In genomic region chr22:24607429-24608111, GRCh38 we compare ENCODE assay signal across 8 cellular contexts. TPM values are rescaled to one million over a fixed set of nuclear protein-coding genes. Genes with fewer than 3 reads are reported as not detected.
DNase-seq lines count a peak whose midpoint lies in the region; ATAC-seq, FAIRE-seq and TF ChIP-seq lines count a peak whose summit lies in the region.
"Not testable (repeated sequence)": the region's sequence is repeated elsewhere in the genome, so short reads cannot be mapped to it uniquely, and the experiment has no call there.

No MANE protein-coding gene starts in this region.

- not testable (repeated sequence) for H3K9me3 ChIP-seq in A549

- H3K27ac Mint-ChIP-seq in activated CD4-positive, alpha-beta T cell treated with anti-CD3 and anti-CD28 coated beads, Interleukin-2, amount 10 ng/mL, durations not matched to agents 7 days and 5 days: peak overlapping the region; percentile 97
- peak overlapping the region; percentile 93 for H3K27ac Mint-ChIP-seq in activated naive CD8-positive, alpha-beta T cell treated with anti-CD3 and anti-CD28 coated beads, Interleukin-2, amount 50 U/mL, for 24 hours

- CTCF ChIA-PET in A549 (lab: Yijun Ruan, JAX); activated CD4-positive, alpha-beta T cell treated with anti-CD3 and anti-CD28 coated beads, Interleukin-2, amount 10 ng/mL, durations not matched to agents 7 days and 5 days (lab: Charles Lee): not testable (repeated sequence)

- peak overlapping the region; percentile 89 for H3K4me2 ChIP-seq in A549

- H3K4me1 Mint-ChIP-seq in activated CD4-positive, alpha-beta T cell treated with anti-CD3 and anti-CD28 coated beads, Interleukin-2, amount 10 ng/mL, durations not matched to agents 7 days and 5 days: peaks cover 41% of the 10 kb centered on the region
- peaks cover 26% of the 10 kb centered on the region for H3K4me1 Mint-ChIP-seq in activated naive CD8-positive, alpha-beta T cell treated with anti-CD3 and anti-CD28 coated beads, Interleukin-2, amount 50 U/mL, for 24 hours

- H3K27ac ChIP-seq in A549: peak overlapping the region; percentile 90 to 98

- H3K4me3 ChIP-seq in A549: peak overlapping the region; percentile 51

- FAIRE-seq in A549 (lab: Jason Lieb, UNC); RCC 7860 (lab: Jason Lieb, UNC): not testable (repeated sequence)

- peak; percentile 47 for TF ChIP-seq POLR2A in A549 (IDR thresholded peaks at IDR 0.05; ENCODE audit: low read length)

- POLR2A ChIA-PET in A549 (lab: Yijun Ruan, JAX): interaction anchor here (0.6 kb wide), 1 partner anchor 9 kb away, joined by 6 read pairs; no protein-coding TSS in a partner anchor
- POLR2A ChIA-PET in activated CD4-positive, alpha-beta T cell treated with anti-CD3 and anti-CD28 coated beads, Interleukin-2, amount 10 ng/mL, durations not matched to agents 7 days and 5 days (lab: Charles Lee): not testable (repeated sequence)

- peak; percentile 82 to 83 for ATAC-seq in A549
- peak; percentile 58 for ATAC-seq in GM18508 (IDR thresholded peaks at IDR 0.05; ENCODE audit: insufficient read depth, unreplicated experiment)
- peak; percentile 68 for ATAC-seq in HG03095 (IDR thresholded peaks at IDR 0.05; ENCODE audit: unreplicated experiment)
- peak; percentile 82 for ATAC-seq in activated naive CD8-positive, alpha-beta T cell treated with anti-CD3 and anti-CD28 coated beads, Interleukin-2, amount 50 U/mL, for 24 hours

- not testable (repeated sequence) for H3K36me3 Mint-ChIP-seq in activated CD4-positive, alpha-beta T cell treated with anti-CD3 and anti-CD28 coated beads, Interleukin-2, amount 10 ng/mL, durations not matched to agents 7 days and 5 days (ENCODE audit: low read depth); activated naive CD8-positive, alpha-beta T cell treated with anti-CD3 and anti-CD28 coated beads, Interleukin-2, amount 50 U/mL, for 24 hours (ENCODE audit: low read depth)

- 0% methylated on average over 8 of the region's 18 CpGs for WGBS in A549 (ENCODE audit: missing lambda C conversion rate)

- not testable (repeated sequence) for TF ChIP-seq RAD21 in A549 (conservative IDR thresholded peaks at IDR 0.05 in 1 of 2, IDR thresholded peaks at IDR 0.05 in 1 of 2)

- TF ChIP-seq EP300 in A549 (IDR thresholded peaks at IDR 0.05): 0 out of 5 replicates have a peak, but pooled peaks of 1 of the 2 experiments have one; percentile 13

- peaks cover 21% of the 10 kb centered on the region for H3K4me1 ChIP-seq in A549

- H3K4me3 Mint-ChIP-seq in activated CD4-positive, alpha-beta T cell treated with anti-CD3 and anti-CD28 coated beads, Interleukin-2, amount 10 ng/mL, durations not matched to agents 7 days and 5 days: peak overlapping the region; percentile 89
- peak overlapping the region; percentile 88 for H3K4me3 Mint-ChIP-seq in activated naive CD8-positive, alpha-beta T cell treated with anti-CD3 and anti-CD28 coated beads, Interleukin-2, amount 50 U/mL, for 24 hours

- not testable (repeated sequence) for H3K27me3 Mint-ChIP-seq in activated CD4-positive, alpha-beta T cell treated with anti-CD3 and anti-CD28 coated beads, Interleukin-2, amount 10 ng/mL, durations not matched to agents 7 days and 5 days; activated naive CD8-positive, alpha-beta T cell treated with anti-CD3 and anti-CD28 coated beads, Interleukin-2, amount 50 U/mL, for 24 hours

- DNase-seq in A549 (ENCODE audit: low read depth in 1 of 2, low spot score in 1 of 2) (peak; percentile 74 to 90), RCC 7860 (ENCODE audit: low spot score) (peak; percentile 83), kidney tubule cell (ENCODE audit: low spot score) (peak; percentile 84)
- peak; percentile 60 for DNase-seq in activated CD4-positive, alpha-beta T cell treated with anti-CD3 and anti-CD28 coated beads, Interleukin-2, amount 10 ng/mL, durations not matched to agents 7 days and 5 days
- peak; percentile 69 for DNase-seq in activated naive CD8-positive, alpha-beta T cell treated with anti-CD3 and anti-CD28 coated beads, Interleukin-2, amount 50 U/mL, for 24 hours
- peak; percentile 21 to 50 (median 32) for DNase-seq in stimulated activated CD4-positive, alpha-beta T cell treated with anti-CD3 and anti-CD28 coated beads, Interleukin-1b, Interleukin-23, amount 100 ng/mL, for 24 hours (ENCODE audit: low read depth in 4 of 4, low spot score in 1 of 4)

- not testable (repeated sequence) for H3K9me3 Mint-ChIP-seq in activated CD4-positive, alpha-beta T cell treated with anti-CD3 and anti-CD28 coated beads, Interleukin-2, amount 10 ng/mL, durations not matched to agents 7 days and 5 days; activated naive CD8-positive, alpha-beta T cell treated with anti-CD3 and anti-CD28 coated beads, Interleukin-2, amount 50 U/mL, for 24 hours

- not testable (repeated sequence) for TF ChIP-seq CTCF in A549 (IDR thresholded peaks at IDR 0.05)

TF ChIP-seq in A549, 52 proteins besides CTCF, POLR2A, EP300 and RAD21:
- TF ChIP-seq FOSL2 (IDR thresholded peaks at IDR 0.05): not testable (repeated sequence)
- TF ChIP-seq FOSL2 (CRISPR knock-in tag; IDR thresholded peaks at IDR 0.05) (peak; percentile 62), MAFK (IDR thresholded peaks at IDR 0.05; ENCODE audit: partially characterized antibody) (peak; percentile 51), USF2 (IDR thresholded peaks at IDR 0.05) (peak; percentile 87), TFCP2L1 (CRISPR knock-in tag; IDR thresholded peaks at IDR 0.05) (0 out of 2 replicates have a peak, but pooled peaks have one; percentile 56), NFE2L2 (conservative IDR thresholded peaks at IDR 0.05; ENCODE audit: low read length) (peak; percentile 26; the same call in 1 of the 2 replicates), MAX (IDR thresholded peaks at IDR 0.05) (peak; percentile 74)

RNA-seq across cellular contexts. Expression of gene GGT1, which starts 4.6 kb away (rescaled TPM):
- polyA plus RNA-seq in A549 (2011; rRNA removed) (50.1 and 51.5 TPM in 2 replicates), A549 (2017; fragmentation: RNase III; extraction: RNeasy Plus Mini Kit Qiagen cat#74134 plus additional on column Dnase treatment) (102 to 125 TPM (median 118 TPM) in 3 replicates)
- polyA plus RNA-seq in A549 (2012; cell fraction: cytosol; rRNA removed): 89.3 and 113 TPM in 2 replicates
- polyA plus RNA-seq in A549 (2012; cell fraction: nucleus; rRNA removed): 325 and 377 TPM in 2 replicates
- polyA minus RNA-seq in A549 (2011; rRNA and poly(A)+ RNA removed): 43.4 and 61.4 TPM in 2 replicates
- 10 to 100 TPM; 44.6 to 48.1 TPM for total RNA-seq in activated CD4-positive, alpha-beta T cell treated with anti-CD3 and anti-CD28 coated beads, Interleukin-2, amount 10 ng/mL, durations not matched to agents 7 days and 5 days

RNA-seq across cellular contexts. Expression of gene LRRC75B, which starts 14.7 kb away (rescaled TPM):
- 5.3 and 6.2 TPM in 2 replicates for polyA plus RNA-seq in A549 (2011; rRNA removed)
- 9.7 and 13.7 TPM in 2 replicates for polyA plus RNA-seq in A549 (2012; cell fraction: cytosol; rRNA removed)
- 40.9 and 50.7 TPM in 2 replicates for polyA plus RNA-seq in A549 (2012; cell fraction: nucleus; rRNA removed)
- 5.5 to 8.3 TPM (median 7.1 TPM) in 3 replicates for polyA plus RNA-seq in A549 (2017; fragmentation: RNase III; extraction: RNeasy Plus Mini Kit Qiagen cat#74134 plus additional on column Dnase treatment)
- polyA minus RNA-seq in A549 (2011; rRNA and poly(A)+ RNA removed): 5.1 and 7.3 TPM in 2 replicates
- 1 to 10 TPM in 1 of 2 experiments, under 1 TPM in 1; 0.64 to 1.0 TPM for total RNA-seq in activated CD4-positive, alpha-beta T cell treated with anti-CD3 and anti-CD28 coated beads, Interleukin-2, amount 10 ng/mL, durations not matched to agents 7 days and 5 days

RNA-seq across cellular contexts. Expression of gene SNRPD3, which starts 51.8 kb away (rescaled TPM):
- 157 and 212 TPM in 2 replicates for polyA plus RNA-seq in A549 (2011; rRNA removed)
- 193 and 202 TPM in 2 replicates for polyA plus RNA-seq in A549 (2012; cell fraction: cytosol; rRNA removed)
- 86.5 and 137 TPM in 2 replicates for polyA plus RNA-seq in A549 (2012; cell fraction: nucleus; rRNA removed)
- polyA plus RNA-seq in A549 (2017; fragmentation: RNase III; extraction: RNeasy Plus Mini Kit Qiagen cat#74134 plus additional on column Dnase treatment): 334 to 372 TPM (median 344 TPM) in 3 replicates
- polyA minus RNA-seq in A549 (2011; rRNA and poly(A)+ RNA removed): 123 and 187 TPM in 2 replicates
- 100 to 1,000 TPM; 120 to 139 TPM for total RNA-seq in activated CD4-positive, alpha-beta T cell treated with anti-CD3 and anti-CD28 coated beads, Interleukin-2, amount 10 ng/mL, durations not matched to agents 7 days and 5 days

RNA-seq across cellular contexts. Expression of gene GUCD1, which starts 52.6 kb away (rescaled TPM):
- polyA plus RNA-seq in A549 (2011; rRNA removed): 37.1 and 48.2 TPM in 2 replicates
- polyA plus RNA-seq in A549 (2012; cell fraction: cytosol; rRNA removed): 61.5 and 76.8 TPM in 2 replicates
- 61.6 and 75.0 TPM in 2 replicates for polyA plus RNA-seq in A549 (2012; cell fraction: nucleus; rRNA removed)
- polyA plus RNA-seq in A549 (2017; fragmentation: RNase III; extraction: RNeasy Plus Mini Kit Qiagen cat#74134 plus additional on column Dnase treatment): 37.7 to 43.8 TPM (median 43.5 TPM) in 3 replicates
- polyA minus RNA-seq in A549 (2011; rRNA and poly(A)+ RNA removed): 78.9 and 81.9 TPM in 2 replicates
- 100 to 1,000 TPM; 123 to 137 TPM for total RNA-seq in activated CD4-positive, alpha-beta T cell treated with anti-CD3 and anti-CD28 coated beads, Interleukin-2, amount 10 ng/mL, durations not matched to agents 7 days and 5 days

Comparison
In these comparisons a context has a peak if more than half of its experiments do, and no peak if none do; other contexts are left out.
1. Peak in every context shown above with its lines: DNase-seq, ATAC-seq, H3K4me3 ChIP-seq and H3K27ac ChIP-seq.
2. DNase-seq: peak in every context shown above with its lines; median percentile 84 in kidney tubule cell; 83 in RCC 7860; 82 in A549; 69 in activated naive CD8-positive, alpha-beta T cell treated with anti-CD3 and anti-CD28 coated beads, Interleukin-2, amount 50 U/mL, for 24 hours; 60 in activated CD4-positive, alpha-beta T cell treated with anti-CD3 and anti-CD28 coated beads, Interleukin-2, amount 10 ng/mL, durations not matched to agents 7 days and 5 days; 32 in stimulated activated CD4-positive, alpha-beta T cell treated with anti-CD3 and anti-CD28 coated beads, Interleukin-1b, Interleukin-23, amount 100 ng/mL, for 24 hours.